In genomic region chr2:80303006-80303741, GRCh38 we compare ENCODE assay signal across 1 cellular context.
A peak's percentile ranks its signal among the peaks of the same experiment; 100 is the strongest.
TF ChIP-seq lines count a peak whose summit lies in the region.

No MANE protein-coding gene starts in this region.

TF ChIP-seq in H1, 55 proteins besides CTCF, POLR2A, EP300 and RAD21:
- no peak for TF ChIP-seq EGR1 (IDR thresholded peaks at IDR 0.05; ENCODE audit: borderline replicate concordance, low read depth, low read length)
- TF ChIP-seq POLR2AphosphoS5 (IDR thresholded peaks at IDR 0.05; ENCODE audit: low read depth, low read length), result 0 out of 2 replicates have a peak, but pooled peaks have one; percentile 25
- TF ChIP-seq E2F6 (IDR thresholded peaks at IDR 0.05), result peak; percentile 71; the same call in 1 of the 2 replicates
- no peak for TF ChIP-seq TBP (IDR thresholded peaks at IDR 0.05; ENCODE audit: low read depth, low read length)
- peak; percentile 72; the same call in 1 of the 2 replicates for TF ChIP-seq SUZ12 (IDR thresholded peaks at IDR 0.05; ENCODE audit: low read length)
- TF ChIP-seq CREB1 (IDR thresholded peaks at IDR 0.05), result no peak
- TF ChIP-seq ASH2L (IDR thresholded peaks at IDR 0.05; ENCODE audit: low read length), result peak; percentile 74
- TF ChIP-seq JUN (IDR thresholded peaks at IDR 0.05; ENCODE audit: low read depth, low read length), result no peak
- no peak for TF ChIP-seq GTF2F1 (IDR thresholded peaks at IDR 0.05; ENCODE audit: borderline replicate concordance, low read depth, low read length)
- peak; percentile 87 for TF ChIP-seq EZH2 (IDR thresholded peaks at IDR 0.05; ENCODE audit: low read depth, low read length, severe bottlenecking)
- TF ChIP-seq RXRA (IDR thresholded peaks at IDR 0.05; ENCODE audit: insufficient read depth, low read depth, low read length), result no peak
- TF ChIP-seq PHF8 (conservative IDR thresholded peaks at IDR 0.05; ENCODE audit: low read depth, low read length), result no peak
- peak; percentile 13; the same call in 1 of the 2 replicates for TF ChIP-seq USF2 (IDR thresholded peaks at IDR 0.05; ENCODE audit: low read length)
- TF ChIP-seq TAF1 (IDR thresholded peaks at IDR 0.05; ENCODE audit: low read depth, low read length), result no peak
- no peak for TF ChIP-seq ATF3 (IDR thresholded peaks at IDR 0.05; ENCODE audit: insufficient read depth, low read depth, low read length)
- TF ChIP-seq RFX5 (IDR thresholded peaks at IDR 0.05; ENCODE audit: borderline replicate concordance, low read depth, low read length), result no peak
- no peak for TF ChIP-seq TEAD4 (IDR thresholded peaks at IDR 0.05; ENCODE audit: low read depth, low read length)
- TF ChIP-seq TCF12 (IDR thresholded peaks at IDR 0.05; ENCODE audit: low read depth, low read length), result no peak
- TF ChIP-seq KDM1A (IDR thresholded peaks at IDR 0.05; ENCODE audit: borderline replicate concordance, low read length), result 0 out of 2 replicates have a peak, but pooled peaks have one; percentile 12
- no peak for TF ChIP-seq CTBP2 (IDR thresholded peaks at IDR 0.05; ENCODE audit: borderline replicate concordance, insufficient read depth, insufficient read length, low read length)
- TF ChIP-seq SIN3A (conservative IDR thresholded peaks at IDR 0.05 in 1 of 2, IDR thresholded peaks at IDR 0.05 in 1 of 2; ENCODE audit: low read depth in 1 of 2, low read length in 2 of 2), result 0 out of 4 replicates have a peak, but pooled peaks of 1 of the 2 experiments have one; percentile 15
- no peak for TF ChIP-seq CEBPB (IDR thresholded peaks at IDR 0.05; ENCODE audit: low read depth, low read length)
- no peak for TF ChIP-seq JUND (IDR thresholded peaks at IDR 0.05; ENCODE audit: low read length)
- TF ChIP-seq RNF2 (IDR thresholded peaks at IDR 0.05; ENCODE audit: borderline replicate concordance, low read depth, low read length, missing control alignments, poor library complexity, severe bottlenecking), result peak; percentile 33
- peak; percentile 42 for TF ChIP-seq KDM4A (IDR thresholded peaks at IDR 0.05; ENCODE audit: low read depth, low read length, severe bottlenecking)
- TF ChIP-seq CHD2 (IDR thresholded peaks at IDR 0.05; ENCODE audit: low read length), result no peak
- TF ChIP-seq MAX (IDR thresholded peaks at IDR 0.05), result peak; percentile 18; the same call in 1 of the 2 replicates
- TF ChIP-seq BRCA1 (IDR thresholded peaks at IDR 0.05; ENCODE audit: low read depth, low read length), result no peak
- no peak for TF ChIP-seq ZNF274 (IDR thresholded peaks at IDR 0.05; ENCODE audit: borderline replicate concordance, extremely low read depth, low read length)
TF ChIP-seq in H1: peak in this region for 11.
